Comparison of ENCODE assay signal across 21 cellular contexts in the genomic region with DNA sequence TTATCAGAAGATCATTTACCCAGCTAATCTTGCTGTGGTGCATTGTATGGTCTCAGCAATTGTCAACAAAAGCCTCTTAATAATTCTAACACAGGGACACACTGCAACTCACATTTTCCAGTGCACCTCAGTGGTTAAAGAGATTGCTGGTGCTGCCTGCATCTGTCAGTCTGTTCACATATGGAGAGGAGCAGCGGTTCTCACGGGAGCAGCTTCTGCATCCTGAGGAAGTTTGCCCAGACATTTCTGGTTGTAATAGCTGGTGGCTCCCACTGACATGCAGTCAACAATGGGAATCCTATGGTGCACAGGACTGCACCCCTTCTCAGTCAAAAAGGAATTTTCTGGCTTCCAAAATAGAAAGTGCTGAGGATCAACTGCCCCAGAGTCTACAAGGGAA. TPM values are rescaled to one million over a fixed set of nuclear protein-coding genes. Genes with fewer than 3 reads are reported as not detected.
DNase-seq lines count a peak whose midpoint lies in the region; TF ChIP-seq lines count a peak whose summit lies in the region.
"Had no signal": no experiment of that assay in that cellular context is flagged by ENCODE, and none has a peak within 500 bp of the region (broad histone marks: within the 10 kb centered on the region; RNA-seq: fewer than 3 reads in every experiment).

No MANE protein-coding gene starts in this region.

- H3K9me3 ChIP-seq in DOHH2 (ENCODE audit: control insufficient read depth, insufficient read depth, low read length) (no peaks in the 10 kb centered on the region), OCI-LY7 (ENCODE audit: low read length) (no peaks in the 10 kb centered on the region), HAP-1 (no peaks in the 10 kb centered on the region), SJCRH30 (replicated peaks) (no peaks in the 10 kb centered on the region)
- H3K9me3 ChIP-seq: MG63, testis had no signal

- CTCF ChIA-PET in OCI-LY7 (lab: Charles Lee; ENCODE audit: unreplicated experiment) = no interaction called here

- H3K4me1 ChIP-seq in DOHH2 (ENCODE audit: control insufficient read depth, low read length) (peaks cover 97% of the 10 kb centered on the region), OCI-LY7 (ENCODE audit: insufficient read depth, low read length, poor library complexity, severe bottlenecking) (peaks cover 98% of the 10 kb centered on the region), HAP-1 (peaks cover 15% of the 10 kb centered on the region), SJCRH30 (peaks cover 29% of the 10 kb centered on the region)

- H3K4me3 ChIP-seq in DOHH2 (ENCODE audit: low read length) (peak overlapping the region; percentile 36), OCI-LY7 (ENCODE audit: low read depth, low read length, poor library complexity, severe bottlenecking) (peak overlapping the region; percentile 7), HAP-1 (no peak overlapping the region), SJCRH30 (no peak overlapping the region)
- H3K4me3 ChIP-seq: lung, MG63, testis had no signal

- TF ChIP-seq CTCF in DOHH2 (IDR thresholded peaks at IDR 0.05; ENCODE audit: low read depth, low read length, poor library complexity, severe bottlenecking) = no peak
- TF ChIP-seq CTCF in OCI-LY7 (conservative IDR thresholded peaks at IDR 0.05; ENCODE audit: low read length) = no peak

- DNase-seq in OCI-LY7 (ENCODE audit: low spot score) (no peak), dermis microvascular lymphatic vessel endothelial cell (ENCODE audit: low read depth in 2 of 2) (peak; percentile 36 to 80), posterior vena cava (ENCODE audit: low spot score) (peak; percentile 13), NCI-H82 (lab: John Stamatoyannopoulos, UW) (no peak), HAP-1 (ENCODE audit: low spot score in 2 of 2) (no peak), SJCRH30 (no peak)
- DNase-seq: activated CD4-positive, alpha-beta T cell treated with anti-CD3 and anti-CD28 coated beads, Interleukin-2, amount 10 ng/mL, durations not matched to agents 7 days and 5 days; activated naive CD8-positive, alpha-beta T cell treated with anti-CD3 and anti-CD28 coated beads for 36 hours; DMS79 treated with DMSO at 0.1 percent for 48 hours; effector memory CD4-positive, alpha-beta T cell; MG63; NCI-H1436 treated with DMSO at 0.1 percent for 48 hours; NCI-H748 treated with DMSO at 0.1 percent for 48 hours; nucleus accumbens; SHP77 treated with DMSO at 0.1 percent for 48 hours; small intestine; stimulated activated naive B cell treated with anti-CD40 and anti-IgM and Interleukin-4, amounts not matched to agents 10 μg/mL and 1 μg/mL and 100 μg/mL, for 72 hours; T-helper 1 cell; testis had no signal

- intact Hi-C loops in OCI-LY7 (cut with micrococcal nuclease; ENCODE audit: unreplicated experiment) = no loop called here
- intact Hi-C loops in posterior vena cava (cut with DNase I) = no loop called here

- in situ Hi-C loops in HAP-1 (cut with MboI; ENCODE audit: low sequenced_read_pairs) = no loop called here

- H3K4me2 ChIP-seq in DOHH2 (ENCODE audit: low read length) (peak overlapping the region; percentile 44), OCI-LY7 (ENCODE audit: low read length) (peak overlapping the region; percentile 53)

- peaks cover 100% of the 10 kb centered on the region for H3K79me2 ChIP-seq in DOHH2 (ENCODE audit: control insufficient read depth, low read length)
- peaks cover 100% of the 10 kb centered on the region for H3K79me2 ChIP-seq in OCI-LY7 (ENCODE audit: insufficient read depth, low read depth, low read length)

- H4K20me1 ChIP-seq in DOHH2 (ENCODE audit: control insufficient read depth, insufficient read depth, low read depth, low read length) = peaks cover 90% of the 10 kb centered on the region
- peaks cover 81% of the 10 kb centered on the region for H4K20me1 ChIP-seq in OCI-LY7 (ENCODE audit: insufficient read depth, low read length)

- no peak overlapping the region for H2AFZ ChIP-seq in OCI-LY7 (ENCODE audit: low read length)

- H3F3A ChIP-seq in DOHH2 (ENCODE audit: control insufficient read depth, insufficient read depth) = peaks cover 13% of the 10 kb centered on the region; the same call in 1 of the 2 replicates

- no TSS peak for BruUV-seq in OCI-LY7 (replicated peaks; lab: Mats Ljungman, UMichigan)

- peaks cover 99% of the 10 kb centered on the region for H3K36me3 ChIP-seq in DOHH2 (ENCODE audit: control insufficient read depth, low read length)
- H3K36me3 ChIP-seq in OCI-LY7 (ENCODE audit: insufficient read depth, low read length) = peaks cover 99% of the 10 kb centered on the region
- peaks cover 13% of the 10 kb centered on the region for H3K36me3 ChIP-seq in HAP-1 (replicated peaks)
- H3K36me3 ChIP-seq in SJCRH30 = peaks cover 3% of the 10 kb centered on the region

- no peaks in the 10 kb centered on the region; the same call in 1 of the 2 replicates for H3K27me3 ChIP-seq in DOHH2 (ENCODE audit: control insufficient read depth, low read length)
- H3K27me3 ChIP-seq in HAP-1 (ENCODE audit: low read depth) = no peaks in the 10 kb centered on the region
- H3K27me3 ChIP-seq in SJCRH30 = no peaks in the 10 kb centered on the region
- H3K27me3 ChIP-seq: MG63, testis had no signal

- H3K9me2 ChIP-seq in DOHH2 (replicated peaks; ENCODE audit: control insufficient read depth, low read length) (no peaks in the 10 kb centered on the region), OCI-LY7 (ENCODE audit: insufficient read depth, low read length) (no peaks in the 10 kb centered on the region)

- POLR2A ChIA-PET in OCI-LY7 (lab: Charles Lee) = no interaction called here

- H3K27ac ChIP-seq in DOHH2 (ENCODE audit: low read depth, low read length) (peak overlapping the region; percentile 12; the same call in 1 of the 2 replicates), OCI-LY7 (ENCODE audit: low read depth, low read length, poor library complexity, severe bottlenecking) (peak overlapping the region; percentile 17), SJCRH30 (no peak overlapping the region)
- H3K27ac ChIP-seq: testis had no signal

RNA-seq across cellular contexts. Expression of a gene that starts 7.8 kb away (rescaled TPM):
- total RNA-seq in OCI-LY7 (2014; rRNA removed; shearing (Covaris generic)) = 213 and 256 TPM in 2 replicates
- 580 and 590 TPM in 2 replicates for total RNA-seq in OCI-LY7 (2022)
- total RNA-seq in dermis microvascular lymphatic vessel endothelial cell = 21.2 and 33.0 TPM in 2 replicates
- total RNA-seq in posterior vena cava = 10 to 100 TPM; 42.0 to 59.7 TPM
- 66.7 and 80.4 TPM in 2 replicates for total RNA-seq in SJCRH30 (2014; rRNA removed; shearing (Covaris generic))

RNA-seq across cellular contexts. Expression of a gene that starts 49.5 kb away (rescaled TPM):
- total RNA-seq in OCI-LY7 (2014; rRNA removed; shearing (Covaris generic)) = 11.1 and 11.4 TPM in 2 replicates
- total RNA-seq in OCI-LY7 (2022) (21.0 TPM in 2 replicates), dermis microvascular lymphatic vessel endothelial cell (7.6 and 13.7 TPM in 2 replicates), posterior vena cava (10 to 100 TPM; 13.5 to 17.4 TPM)
- 12.3 and 12.7 TPM in 2 replicates for total RNA-seq in SJCRH30 (2014; rRNA removed; shearing (Covaris generic))

RNA-seq across cellular contexts. Expression of a gene that starts 54.7 kb away (rescaled TPM):
- total RNA-seq in OCI-LY7 (2014; rRNA removed; shearing (Covaris generic)) = 32.3 and 42.1 TPM in 2 replicates
- total RNA-seq in OCI-LY7 (2022) (27.8 and 38.5 TPM in 2 replicates), dermis microvascular lymphatic vessel endothelial cell (15.4 and 20.6 TPM in 2 replicates), posterior vena cava (10 to 100 TPM in 1 of 2 donors, 1 to 10 TPM in 1; 9.9 to 11.1 TPM)
- total RNA-seq in SJCRH30 (2014; rRNA removed; shearing (Covaris generic)) = 24.1 and 25.9 TPM in 2 replicates

RNA-seq across cellular contexts. Expression of a gene that starts 55.1 kb away (rescaled TPM):
- total RNA-seq in OCI-LY7 (2014; rRNA removed; shearing (Covaris generic)) = 39.1 and 42.4 TPM in 2 replicates
- total RNA-seq in OCI-LY7 (2022) (62.8 and 67.1 TPM in 2 replicates), dermis microvascular lymphatic vessel endothelial cell (45.1 and 49.1 TPM in 2 replicates), posterior vena cava (10 to 100 TPM; 37.3 to 37.4 TPM)
- 64.3 and 66.1 TPM in 2 replicates for total RNA-seq in SJCRH30 (2014; rRNA removed; shearing (Covaris generic))

Comparison
In these comparisons a context has a peak if more than half of its experiments do, and no peak if none do; other contexts are left out.
1. H3K4me3 ChIP-seq: peak in DOHH2 (single experiment) and OCI-LY7 (single experiment); none in HAP-1 (single experiment) and SJCRH30 (single experiment).
2. DNase-seq: peak in dermis microvascular lymphatic vessel endothelial cell (2 of 2) and posterior vena cava (single experiment); none in OCI-LY7 (single experiment), NCI-H82 (single experiment), HAP-1 (0 of 2) and SJCRH30 (0 of 2).